Comparison of ENCODE assay signal across 16 cellular contexts in genomic region chr13:76630629-76631028, GRCh38.
A peak's percentile ranks its signal among the peaks of the same experiment; 100 is the strongest.
DNase-seq lines count a peak whose midpoint lies in the region; ATAC-seq lines count a peak whose summit lies in the region.
"Had no signal": no experiment of that assay in that cellular context is flagged by ENCODE, and none has a peak within 500 bp of the region (broad histone marks: within the 10 kb centered on the region; RNA-seq: fewer than 3 reads in every experiment).

No MANE protein-coding gene starts in this region.

- DNase-seq in NCI-H82 (lab: John Stamatoyannopoulos, UW) (peak; percentile 12), NCI-H82 treated with DMSO at 0.1 percent for 48 hours (lab: John Stamatoyannopoulos, UW; ENCODE audit: unreplicated experiment) (no peak), NCI-H2171 (lab: John Stamatoyannopoulos, UW) (peak; percentile 45), foreskin melanocyte (peak; percentile 5), SW 1271 (lab: John Stamatoyannopoulos, UW) (no peak)
- DNase-seq: C1 segment of cervical spinal cord; Calu3; CD4-positive, alpha-beta memory T cell; COR-L47; DMS53; DMS79 treated with DMSO at 0.1 percent for 48 hours; H9 had no signal

- no peak for ATAC-seq in HG02642 (IDR thresholded peaks at IDR 0.05; ENCODE audit: poor library complexity, unreplicated experiment)
- ATAC-seq in HG03175 (IDR thresholded peaks at IDR 0.05; ENCODE audit: unreplicated experiment), result no peak
- ATAC-seq: GM23338, HCT116 had no signal

Comparison
In these comparisons a context has a peak if more than half of its experiments do, and no peak if none do; other contexts are left out.
1. DNase-seq: peak in NCI-H82 (single experiment), NCI-H2171 (single experiment) and foreskin melanocyte (single experiment); none in NCI-H82 treated with DMSO at 0.1 percent for 48 hours (single experiment) and SW 1271 (0 of 2).